Comparison of ENCODE assay signal across 11 cellular contexts in the genomic region with DNA sequence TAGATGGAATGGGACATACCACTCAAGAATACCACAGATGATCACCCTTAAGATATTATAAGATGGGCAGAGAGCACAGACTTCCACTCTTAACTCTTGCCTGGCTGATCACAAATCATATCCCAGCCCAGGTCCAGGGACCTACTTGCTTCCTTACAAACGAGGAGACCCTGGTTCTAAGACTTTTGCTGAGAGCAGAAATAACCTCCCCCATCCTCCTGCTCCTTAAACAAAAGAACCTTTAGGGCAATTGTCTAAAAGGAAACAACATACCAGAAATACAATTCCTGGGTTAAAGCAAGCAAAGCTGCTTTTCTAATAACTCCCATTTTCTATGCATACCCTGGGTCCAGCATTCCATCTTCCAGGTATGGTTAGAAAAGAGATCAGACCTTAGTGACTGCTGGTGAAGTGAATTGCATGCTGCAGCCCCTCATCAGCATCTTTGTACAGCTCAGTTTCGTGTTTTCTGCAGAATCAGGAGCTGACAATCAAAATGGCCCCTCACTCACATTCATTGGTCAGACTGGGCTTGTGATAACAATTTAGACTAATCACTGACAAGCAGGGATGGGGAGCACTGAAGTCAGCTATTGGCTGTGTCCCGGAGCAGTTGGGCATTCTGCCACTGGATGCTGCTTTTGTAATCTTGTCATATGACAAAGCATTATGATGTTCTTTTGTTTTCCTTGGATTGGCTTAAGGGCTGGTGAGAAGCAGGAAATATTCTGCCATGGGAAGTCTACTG. TPM values are rescaled to one million over a fixed set of nuclear protein-coding genes. Genes with fewer than 3 reads are reported as not detected.
DNase-seq lines count a peak whose midpoint lies in the region; ATAC-seq, FAIRE-seq and TF ChIP-seq lines count a peak whose summit lies in the region.
"Had no signal": no experiment of that assay in that cellular context is flagged by ENCODE, and none has a peak within 500 bp of the region (broad histone marks: within the 10 kb centered on the region; RNA-seq: fewer than 3 reads in every experiment).

No MANE protein-coding gene starts in this region.

- WGBS in GM12878 (ENCODE audit: insufficient coverage, insufficient replicate concordance, low lambda C conversion rate, missing lambda C conversion rate): 50% methylated on average over 3 of the region's 3 CpGs

- DNase-seq in HPDE6-E6E7 (ENCODE audit: extremely low spot score) (peak; percentile 61), GM12878 (ENCODE audit: low read depth, low spot score) (no peak), hippocampal formation (lab: John Stamatoyannopoulos, UW) (peak; percentile 87 to 97), smooth muscle cell of the brain vasculature (ENCODE audit: low read depth, low spot score) (peak; percentile 74), Caco-2 (no peak), DMS79 (lab: John Stamatoyannopoulos, UW) (no peak)
- DNase-seq in central memory CD4-positive, alpha-beta T cell: no peak
- DNase-seq: activated gamma-delta T cell; stimulated activated naive CD8-positive, alpha-beta T cell treated with anti-CD3 and anti-CD28 coated beads, Interleukin-15, Interleukin-2, amounts not matched to agents 100 U/mL and 50 U/mL, for 24 hours had no signal

- POLR2A ChIA-PET in GM12878 (lab: Charles Lee) (interaction anchor here (2.0 kb wide), 1 partner anchor 9 kb away, joined by 5 read pairs; no protein-coding TSS in a partner anchor), Caco-2 (lab: Charles Lee) (no interaction called here)

- no peak for TF ChIP-seq EP300 in GM12878 (IDR thresholded peaks at IDR 0.05; ENCODE audit: borderline replicate concordance in 1 of 2, control insufficient read depth in 1 of 2, low read depth in 2 of 2, low read length in 2 of 2)

- peaks cover 20% of the 10 kb centered on the region for H3K4me1 Mint-ChIP-seq in Caco-2 (ENCODE audit: low read depth, unreplicated experiment)

- CTCF ChIA-PET in GM12878 (lab: Yijun Ruan, JAX) (interaction anchor here (1.2 to 3.9 kb wide), 2 partner anchors 26 to 125 kb away, joined by 3 to 19 read pairs; no protein-coding TSS in a partner anchor), Caco-2 (lab: Charles Lee) (no interaction called here)

- H3K4me3 ChIP-seq in GM12878 (no peak overlapping the region), Caco-2 (ENCODE audit: low read depth, low read length) (no peak overlapping the region)

- H3K27ac Mint-ChIP-seq in Caco-2 (ENCODE audit: unreplicated experiment): no peak overlapping the region

- H3K79me2 ChIP-seq in GM12878 (ENCODE audit: control insufficient read depth, insufficient read depth, low read length): peaks cover 2% of the 10 kb centered on the region

- RAD21 ChIA-PET in GM12878 (lab: Charles Lee; ENCODE audit: unreplicated experiment): no interaction called here

- H2AFZ ChIP-seq in GM12878 (ENCODE audit: control insufficient read depth, low read depth, low read length): no peak overlapping the region

- no peak overlapping the region for H3K4me3 Mint-ChIP-seq in Caco-2 (ENCODE audit: unreplicated experiment)

- H3K9me3 ChIP-seq in GM12878 (replicated peaks; ENCODE audit: control insufficient read depth, insufficient read depth, low read length): no peaks in the 10 kb centered on the region
- H3K9me3 ChIP-seq in Caco-2: no peaks in the 10 kb centered on the region

- ATAC-seq in GM12878: peak; percentile 25; the same call in 2 of the 3 replicates
- ATAC-seq in GM19328 (IDR thresholded peaks at IDR 0.05; ENCODE audit: unreplicated experiment): no peak
- ATAC-seq: Panc1; stimulated activated naive CD8-positive, alpha-beta T cell treated with anti-CD3 and anti-CD28 coated beads, Interleukin-15, Interleukin-2, amounts not matched to agents 100 U/mL and 50 U/mL, for 24 hours had no signal

- no peaks in the 10 kb centered on the region for H4K20me1 ChIP-seq in GM12878 (ENCODE audit: control insufficient read depth, insufficient read depth)

- peaks cover 6 to 22% of the 10 kb centered on the region in 2 experiments for H3K36me3 ChIP-seq in GM12878 (ENCODE audit: control insufficient read depth in 2 of 2, insufficient read depth in 2 of 2, low read length in 1 of 2)
- H3K36me3 ChIP-seq in Caco-2 (ENCODE audit: control insufficient read depth, insufficient read depth, low read length): no peaks in the 10 kb centered on the region

- no peak overlapping the region for H3K27ac ChIP-seq in GM12878 (ENCODE audit: control insufficient read depth, insufficient read depth)

- TF ChIP-seq CTCF in GM12878 (IDR thresholded peaks at IDR 0.05 in 2 of 3, conservative IDR thresholded peaks at IDR 0.05 in 1 of 3; ENCODE audit: control insufficient read depth in 2 of 3, extremely low read depth in 1 of 3, insufficient read depth in 1 of 3, low read depth in 3 of 3, low read length in 3 of 3): no peak
- no peak for TF ChIP-seq CTCF in Caco-2 (IDR thresholded peaks at IDR 0.05; ENCODE audit: insufficient read depth in 1 of 2, low read depth in 1 of 2, low read length in 1 of 2, severe bottlenecking in 1 of 2, unreplicated experiment in 1 of 2)

- 0 out of 2 replicates have a peak, but pooled peaks have one; percentile 37 for TF ChIP-seq POLR2A in GM12878 (IDR thresholded peaks at IDR 0.05; ENCODE audit: low read depth, low read length)

- intact Hi-C loops in GM12878 (cut with micrococcal nuclease; ENCODE audit: unreplicated experiment) (no loop called here), Caco-2 (cut with micrococcal nuclease; ENCODE audit: unreplicated experiment) (no loop called here)

- H3K36me3 Mint-ChIP-seq in Caco-2 (ENCODE audit: insufficient read depth, unreplicated experiment): no peaks in the 10 kb centered on the region

- H3K4me2 ChIP-seq in GM12878 (ENCODE audit: control insufficient read depth, insufficient read depth): no peak overlapping the region

- no peak for TF ChIP-seq RAD21 in GM12878 (IDR thresholded peaks at IDR 0.05; ENCODE audit: insufficient read depth, low read depth, low read length)

- H3K27me3 Mint-ChIP-seq in Caco-2 (ENCODE audit: insufficient read depth, unreplicated experiment): no peaks in the 10 kb centered on the region

- no peaks in the 10 kb centered on the region for H3K27me3 ChIP-seq in GM12878 (replicated peaks in 1 of 2; ENCODE audit: control insufficient read depth in 2 of 2, insufficient read depth in 2 of 2, low read length in 1 of 2)
- H3K27me3 ChIP-seq in Caco-2 (replicated peaks; ENCODE audit: control insufficient read depth, insufficient read depth, low read length): no peaks in the 10 kb centered on the region

- no TSS peak for BruUV-seq in GM12878 (replicated peaks; lab: Mats Ljungman, UMichigan)
- no TSS peak for BruUV-seq in Caco-2 (replicated peaks; lab: Mats Ljungman, UMichigan)

- FAIRE-seq in GM12878 (lab: Jason Lieb, UNC): no peak

- H3K9me3 Mint-ChIP-seq in Caco-2 (ENCODE audit: unreplicated experiment): no peaks in the 10 kb centered on the region

- in situ Hi-C loops in GM12878 (cut with MboI): no loop called here

- SMC1A ChIA-PET in GM12878 (lab: Charles Lee; ENCODE audit: uncharacterized antibody, unreplicated experiment): interaction anchor here (1.0 to 3.4 kb wide), 5 partner anchors 10 to 48 kb away, joined by 3 to 21 read pairs (median 3); no protein-coding TSS in a partner anchor

- no peak overlapping the region for H3K9ac ChIP-seq in GM12878 (ENCODE audit: control insufficient read depth, insufficient read depth, low read length)

- peaks cover 5% of the 10 kb centered on the region for H3K4me1 ChIP-seq in GM12878 (ENCODE audit: control insufficient read depth, insufficient read depth, low read length)
- peaks cover 11% of the 10 kb centered on the region for H3K4me1 ChIP-seq in Caco-2

RNA-seq across cellular contexts. Expression of a gene that starts 14.6 kb away (rescaled TPM):
- total RNA-seq in GM12878 (2013; cell fraction: nucleolus; rRNA removed): 40.3 and 42.2 TPM in 2 replicates
- total RNA-seq in GM12878 (2014; rRNA removed): 39.1 and 55.0 TPM in 2 replicates
- total RNA-seq in GM12878 (2014; rRNA removed; fragmentation: Illumina TruSeq; extraction: Trizol): 67.3 and 79.1 TPM in 2 replicates
- total RNA-seq in GM12878 (2021): 38.9 and 44.4 TPM in 2 replicates
- 48.9 TPM for polyA plus RNA-seq in GM12878 (2011; ENCODE audit: low read depth)
- 30.8 and 39.2 TPM in 2 replicates for polyA plus RNA-seq in GM12878 (2011; rRNA removed)
- polyA plus RNA-seq in GM12878 (2011; cell fraction: cytosol; rRNA removed): 14.8 and 16.3 TPM in 2 replicates
- polyA plus RNA-seq in GM12878 (2011; cell fraction: nucleus; rRNA removed): 5.0 and 7.4 TPM in 2 replicates
- polyA plus RNA-seq in GM12878 (2012): 50.2 and 51.6 TPM in 2 replicates
- 70.2 and 91.4 TPM in 2 replicates for polyA plus RNA-seq in GM12878 (2014; fragmentation: Illumina TruSeq; extraction: Trizol)
- 10 to 100 TPM; 27.0 to 50.4 TPM for polyA plus RNA-seq in GM12878 (2014; fragmentation: Nextera tagmentation; extraction: Ambion mirVana)
- 35.8 and 52.1 TPM in 2 replicates for polyA plus RNA-seq in GM12878 (2014; rRNA removed)
- 10 to 100 TPM; 51.7 to 53.0 TPM for polyA plus RNA-seq in GM12878 (2016; fragmentation: Nextera tagmentation; extraction: Ambion mirVana)
- polyA minus RNA-seq in GM12878 (2011; rRNA and poly(A)+ RNA removed): 11.8 and 18.6 TPM in 2 replicates
- polyA minus RNA-seq in GM12878 (2011; cell fraction: cytosol; rRNA and poly(A)+ RNA removed): 8.5 and 9.2 TPM in 2 replicates
- polyA minus RNA-seq in GM12878 (2011; cell fraction: nucleus; rRNA and poly(A)+ RNA removed): 4.0 and 6.0 TPM in 2 replicates
- 1.5 and 1.8 TPM in 2 replicates for total RNA-seq in Caco-2 (2022)

RNA-seq across cellular contexts. Expression of a gene that starts 35.5 kb away (rescaled TPM):
- not detected in 2 replicates for total RNA-seq in GM12878 (2013; cell fraction: nucleolus; rRNA removed)
- total RNA-seq in GM12878 (2014; rRNA removed) (not detected in 2 replicates), GM12878 (2014; rRNA removed; fragmentation: Illumina TruSeq; extraction: Trizol) (not detected in 2 replicates), GM12878 (2021) (not detected in 2 replicates), Caco-2 (2022) (not detected in 2 replicates)
- not detected for polyA plus RNA-seq in GM12878 (2011; ENCODE audit: low read depth)
- polyA plus RNA-seq in GM12878 (2011; rRNA removed) (not detected in 2 replicates), GM12878 (2014; fragmentation: Illumina TruSeq; extraction: Trizol) (0.17 TPM in 1 of 2 replicates, not detected in the other), GM12878 (2014; fragmentation: Nextera tagmentation; extraction: Ambion mirVana) (under 1 TPM in 1 of 2 experiments, not detected in 1; 0.04 TPM), GM12878 (2014; rRNA removed) (not detected in 2 replicates), GM12878 (2016; fragmentation: Nextera tagmentation; extraction: Ambion mirVana) (not detected)
- polyA plus RNA-seq in GM12878 (2011; cell fraction: cytosol; rRNA removed): not detected in 2 replicates
- not detected in 2 replicates for polyA plus RNA-seq in GM12878 (2011; cell fraction: nucleus; rRNA removed)
- not detected in 2 replicates for polyA plus RNA-seq in GM12878 (2012)
- 0.15 TPM in 1 of 2 replicates, not detected in the other for polyA minus RNA-seq in GM12878 (2011; rRNA and poly(A)+ RNA removed)
- polyA minus RNA-seq in GM12878 (2011; cell fraction: cytosol; rRNA and poly(A)+ RNA removed): not detected in 2 replicates
- not detected in 2 replicates for polyA minus RNA-seq in GM12878 (2011; cell fraction: nucleus; rRNA and poly(A)+ RNA removed)

RNA-seq across cellular contexts. Expression of a gene that starts 40.5 kb away (rescaled TPM):
- 7.9 and 8.2 TPM in 2 replicates for total RNA-seq in GM12878 (2013; cell fraction: nucleolus; rRNA removed)
- total RNA-seq in GM12878 (2014; rRNA removed) (5.2 and 6.8 TPM in 2 replicates), GM12878 (2014; rRNA removed; fragmentation: Illumina TruSeq; extraction: Trizol) (10.7 and 13.4 TPM in 2 replicates), GM12878 (2021) (7.1 and 9.0 TPM in 2 replicates), Caco-2 (2022) (0.43 and 0.56 TPM in 2 replicates)
- polyA plus RNA-seq in GM12878 (2011; ENCODE audit: low read depth): 6.5 TPM
- polyA plus RNA-seq in GM12878 (2011; rRNA removed) (9.4 and 15.7 TPM in 2 replicates), GM12878 (2014; fragmentation: Illumina TruSeq; extraction: Trizol) (9.6 and 15.0 TPM in 2 replicates), GM12878 (2014; fragmentation: Nextera tagmentation; extraction: Ambion mirVana) (10 to 100 TPM; 11.8 to 14.8 TPM), GM12878 (2014; rRNA removed) (5.0 and 8.1 TPM in 2 replicates), GM12878 (2016; fragmentation: Nextera tagmentation; extraction: Ambion mirVana) (1 to 10 TPM; 9.8 to 9.9 TPM)
- 3.3 and 3.7 TPM in 2 replicates for polyA plus RNA-seq in GM12878 (2011; cell fraction: cytosol; rRNA removed)
- polyA plus RNA-seq in GM12878 (2011; cell fraction: nucleus; rRNA removed): 3.8 and 4.6 TPM in 2 replicates
- 6.9 and 13.1 TPM in 2 replicates for polyA plus RNA-seq in GM12878 (2012)
- polyA minus RNA-seq in GM12878 (2011; rRNA and poly(A)+ RNA removed): 5.8 and 7.8 TPM in 2 replicates
- 1.9 and 2.1 TPM in 2 replicates for polyA minus RNA-seq in GM12878 (2011; cell fraction: cytosol; rRNA and poly(A)+ RNA removed)
- polyA minus RNA-seq in GM12878 (2011; cell fraction: nucleus; rRNA and poly(A)+ RNA removed): 4.7 and 5.1 TPM in 2 replicates

RNA-seq across cellular contexts. Expression of a gene that starts 50.0 kb away (rescaled TPM):
- 2.5 and 3.2 TPM in 2 replicates for total RNA-seq in GM12878 (2013; cell fraction: nucleolus; rRNA removed)
- total RNA-seq in GM12878 (2014; rRNA removed) (19.7 and 29.8 TPM in 2 replicates), GM12878 (2014; rRNA removed; fragmentation: Illumina TruSeq; extraction: Trizol) (32.0 and 39.2 TPM in 2 replicates), GM12878 (2021) (18.8 and 22.5 TPM in 2 replicates), Caco-2 (2022) (4.3 and 5.4 TPM in 2 replicates)
- polyA plus RNA-seq in GM12878 (2011; ENCODE audit: low read depth): 18.2 TPM
- polyA plus RNA-seq in GM12878 (2011; rRNA removed) (23.4 and 36.6 TPM in 2 replicates), GM12878 (2014; fragmentation: Illumina TruSeq; extraction: Trizol) (31.5 and 44.4 TPM in 2 replicates), GM12878 (2014; fragmentation: Nextera tagmentation; extraction: Ambion mirVana) (10 to 100 TPM; 28.9 to 37.2 TPM), GM12878 (2014; rRNA removed) (17.5 and 21.3 TPM in 2 replicates), GM12878 (2016; fragmentation: Nextera tagmentation; extraction: Ambion mirVana) (10 to 100 TPM; 13.9 to 16.1 TPM)
- polyA plus RNA-seq in GM12878 (2011; cell fraction: cytosol; rRNA removed): 6.9 and 8.8 TPM in 2 replicates
- 9.0 and 10.0 TPM in 2 replicates for polyA plus RNA-seq in GM12878 (2011; cell fraction: nucleus; rRNA removed)
- polyA plus RNA-seq in GM12878 (2012): 16.1 and 18.3 TPM in 2 replicates
- polyA minus RNA-seq in GM12878 (2011; rRNA and poly(A)+ RNA removed): 6.9 and 8.9 TPM in 2 replicates
- polyA minus RNA-seq in GM12878 (2011; cell fraction: cytosol; rRNA and poly(A)+ RNA removed): 3.3 and 4.0 TPM in 2 replicates
- polyA minus RNA-seq in GM12878 (2011; cell fraction: nucleus; rRNA and poly(A)+ RNA removed): 2.1 and 3.2 TPM in 2 replicates

Comparison
In these comparisons a context has a peak if more than half of its experiments do, and no peak if none do; other contexts are left out.
1. DNase-seq: peak in HPDE6-E6E7 (single experiment), hippocampal formation (2 of 2) and smooth muscle cell of the brain vasculature (single experiment); none in GM12878 (single experiment), Caco-2 (0 of 2), DMS79 (single experiment) and central memory CD4-positive, alpha-beta T cell (single experiment).
2. RNA of a gene that starts 14.6 kb away (total RNA-seq): 38.9 to 79.1 TPM in GM12878; 1.5 to 1.8 TPM in Caco-2; every median in the first group is over 10 times any median in the second.